Comparison of ENCODE assay signal across 8 cellular contexts in the genomic region with DNA sequence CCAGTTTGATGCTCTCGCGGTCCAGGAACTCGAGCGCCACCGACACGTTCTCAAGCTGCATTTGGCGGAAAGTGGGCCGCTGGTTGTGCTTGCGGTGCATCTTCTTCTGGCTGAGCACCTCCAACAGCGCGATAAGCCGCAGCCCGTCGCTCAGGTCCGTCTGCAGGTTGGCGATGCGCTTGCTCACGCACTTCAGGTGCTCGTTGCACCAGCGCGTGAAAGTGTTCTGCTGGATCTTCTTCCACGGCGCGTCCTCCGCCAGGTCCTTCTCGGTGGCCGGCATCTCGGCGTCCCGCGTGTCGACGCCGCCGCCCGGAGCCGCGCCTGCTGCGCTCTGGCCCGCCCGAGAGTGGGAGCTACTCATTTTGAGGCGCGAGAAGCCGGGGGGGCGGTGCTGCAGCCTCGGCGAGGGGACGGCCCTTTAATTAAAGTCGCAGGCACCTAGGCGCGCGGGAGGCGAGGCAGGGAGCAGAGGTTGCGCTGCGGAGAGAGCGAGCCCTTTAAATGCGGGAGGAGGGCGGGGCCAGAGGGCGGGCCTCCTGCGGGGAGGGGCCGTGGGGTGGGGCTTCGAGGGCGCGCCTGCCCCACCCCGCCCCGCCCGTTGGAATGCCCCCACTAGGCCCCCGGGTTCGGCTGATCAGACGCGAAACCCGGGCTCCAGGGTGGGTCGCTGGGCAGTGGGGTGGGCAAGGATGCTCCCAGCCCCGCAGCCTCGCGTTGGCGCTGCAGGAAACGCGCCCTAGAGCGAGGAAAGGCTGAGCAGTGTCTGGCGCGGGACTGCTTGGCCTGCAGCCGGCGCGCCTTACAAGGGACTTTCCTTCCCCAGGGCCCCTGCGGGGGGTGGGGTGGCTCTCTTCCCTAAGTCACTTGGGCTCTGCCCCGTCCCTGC. TPM values are rescaled to one million over a fixed set of nuclear protein-coding genes. Genes with fewer than 3 reads are reported as not detected.
A peak's percentile ranks its signal among the peaks of the same experiment; 100 is the strongest.
DNase-seq lines count a peak whose midpoint lies in the region; ATAC-seq, FAIRE-seq and TF ChIP-seq lines count a peak whose summit lies in the region.

No MANE protein-coding gene starts in this region.

- FAIRE-seq in G401.6 (lab: Jason Lieb, UNC), result peak; percentile 11

- intact Hi-C loops in Right ventricle myocardium superior (cut with DNase I), result no loop called here
- intact Hi-C loops in tibial artery (cut with DNase I; ENCODE audit: low total_unique reads), result no loop called here

- no peaks in the 10 kb centered on the region for H3K27me3 ChIP-seq in SK-N-SH (ENCODE audit: insufficient read depth)
- H3K27me3 ChIP-seq in parathyroid adenoma (ENCODE audit: control insufficient read depth, insufficient read depth, low read length), result no peaks in the 10 kb centered on the region
- H3K27me3 ChIP-seq in tibial artery, result no peaks in the 10 kb centered on the region

- DNase-seq in HFF-Myc (ENCODE audit: extremely low read depth, low read depth) (peak; percentile 58), NB4 (ENCODE audit: low read depth) (peak; percentile 94), SK-N-SH (peak; percentile 88), Right ventricle myocardium superior (peak; percentile 97), tibial artery (peak; percentile 95 to 97)

- H3K79me2 ChIP-seq in SK-N-SH (ENCODE audit: insufficient read depth) (peaks cover 76% of the 10 kb centered on the region), parathyroid adenoma (no peaks in the 10 kb centered on the region)

- no peaks in the 10 kb centered on the region for H3K27me3 Mint-ChIP-seq in activated naive CD8-positive, alpha-beta T cell

- 48% methylated on average over 39 of the region's 87 CpGs for WGBS in SK-N-SH (ENCODE audit: low lambda C conversion rate)

- H3K27ac Mint-ChIP-seq in activated naive CD8-positive, alpha-beta T cell, result peak overlapping the region; percentile 64

- POLR2A ChIA-PET in SK-N-SH (lab: Yijun Ruan, JAX), result interaction anchor here (0.6 to 1.7 kb wide), 3 partner anchors 14 to 120 kb away, joined by 3 to 7 read pairs (median 4); no protein-coding TSS in a partner anchor

- H3K4me1 ChIP-seq in SK-N-SH (ENCODE audit: control insufficient read depth in 1 of 2, insufficient read depth in 2 of 2, low read depth in 1 of 2, low read length in 1 of 2) (peaks cover 16 to 17% of the 10 kb centered on the region in 2 experiments; a peak in 2 of 4 replicates), parathyroid adenoma (no peaks in the 10 kb centered on the region), tibial artery (peaks cover 0 to 42% (median 23%) of the 10 kb centered on the region in 4 donors)

- H3K36me3 Mint-ChIP-seq in activated naive CD8-positive, alpha-beta T cell, result no peaks in the 10 kb centered on the region

- H3K27ac ChIP-seq in SK-N-SH (ENCODE audit: low read depth in 2 of 2, low read length in 1 of 2) (peak overlapping the region; percentile 90 to 98), parathyroid adenoma (no peak overlapping the region), tibial artery (peak overlapping the region; percentile 96 to 98)

- ATAC-seq in Right ventricle myocardium superior (ENCODE audit: poor library complexity), result peak; percentile 70

- H3K4me3 ChIP-seq in HFF-Myc (replicated peaks; ENCODE audit: low read depth, low read length) (peak overlapping the region; percentile 88), NB4 (ENCODE audit: low read depth, low read length) (peak overlapping the region; percentile 87), SK-N-SH (ENCODE audit: low read depth in 2 of 2, low read length in 1 of 2) (peak overlapping the region; percentile 72 to 82), parathyroid adenoma (ENCODE audit: low read depth, low read length) (peak overlapping the region; percentile 49), tibial artery (peak overlapping the region; percentile 78 to 85)

- H3K36me3 ChIP-seq in SK-N-SH (replicated peaks in 1 of 2; ENCODE audit: control insufficient read depth in 1 of 2, insufficient read depth in 2 of 2, low read length in 1 of 2), result peaks cover 10 to 15% of the 10 kb centered on the region in 2 experiments
- H3K36me3 ChIP-seq in parathyroid adenoma (ENCODE audit: control insufficient read depth, insufficient read depth, low read length), result no peaks in the 10 kb centered on the region
- peaks cover 36 to 48% (median 37%) of the 10 kb centered on the region in 3 donors for H3K36me3 ChIP-seq in tibial artery

- no peaks in the 10 kb centered on the region for H3K9me2 ChIP-seq in SK-N-SH

- peak overlapping the region; percentile 79 for H3K4me3 Mint-ChIP-seq in activated naive CD8-positive, alpha-beta T cell

- TF ChIP-seq EP300 in SK-N-SH (IDR thresholded peaks at IDR 0.05; ENCODE audit: borderline replicate concordance in 1 of 2, low read depth in 1 of 2, low read length in 1 of 2), result no peak

- H3F3A ChIP-seq in SK-N-SH (replicated peaks; ENCODE audit: insufficient read depth), result peaks cover 14% of the 10 kb centered on the region

- peaks cover 17% of the 10 kb centered on the region for H3K4me1 Mint-ChIP-seq in activated naive CD8-positive, alpha-beta T cell (ENCODE audit: low read depth)

- peak overlapping the region; percentile 88 for H3K9ac ChIP-seq in SK-N-SH
- no peak overlapping the region for H3K9ac ChIP-seq in parathyroid adenoma

- no peaks in the 10 kb centered on the region for H3K9me3 Mint-ChIP-seq in activated naive CD8-positive, alpha-beta T cell (ENCODE audit: low read depth)

- H3K9me3 ChIP-seq in SK-N-SH (no peaks in the 10 kb centered on the region), parathyroid adenoma (ENCODE audit: control insufficient read depth, low read length) (no peaks in the 10 kb centered on the region), tibial artery (no peaks in the 10 kb centered on the region)

- H4K20me1 ChIP-seq in SK-N-SH (ENCODE audit: insufficient read depth), result peaks cover 26% of the 10 kb centered on the region

- TF ChIP-seq CTCF in HFF-Myc (IDR thresholded peaks at IDR 0.05; ENCODE audit: low read depth, low read length, missing control alignments), result no peak
- no peak for TF ChIP-seq CTCF in NB4 (IDR thresholded peaks at IDR 0.05; ENCODE audit: low read depth, low read length)
- TF ChIP-seq CTCF in SK-N-SH (IDR thresholded peaks at IDR 0.05), result no peak
- TF ChIP-seq CTCF in parathyroid adenoma (IDR thresholded peaks at IDR 0.05), result no peak
- TF ChIP-seq CTCF in tibial artery (IDR thresholded peaks at IDR 0.05), result no peak

- TF ChIP-seq RAD21 in SK-N-SH (IDR thresholded peaks at IDR 0.05; ENCODE audit: low read length), result no peak

- H2AFZ ChIP-seq in SK-N-SH (ENCODE audit: low read depth) (no peak overlapping the region), parathyroid adenoma (peak overlapping the region; percentile 60)

- peak; percentile 95 for TF ChIP-seq POLR2A in NB4 (IDR thresholded peaks at IDR 0.05; ENCODE audit: extremely low read depth, insufficient read length)

- peak overlapping the region; percentile 97; the same call in 1 of the 2 replicates for H3K4me2 ChIP-seq in SK-N-SH
- H3K4me2 ChIP-seq in parathyroid adenoma (ENCODE audit: low read length), result peak overlapping the region; percentile 72

- CTCF ChIA-PET in SK-N-SH (lab: Yijun Ruan, JAX), result no interaction called here

TF ChIP-seq in SK-N-SH, 30 proteins besides CTCF, POLR2A, EP300 and RAD21 (continues in another document):
- TF ChIP-seq RXRA (IDR thresholded peaks at IDR 0.05; ENCODE audit: borderline replicate concordance, low read depth) (no peak), RCOR1 (IDR thresholded peaks at IDR 0.05; ENCODE audit: low read length) (no peak), ZBTB33 (IDR thresholded peaks at IDR 0.05; ENCODE audit: borderline replicate concordance, low read depth) (no peak), MEF2A (IDR thresholded peaks at IDR 0.05; ENCODE audit: borderline replicate concordance, low read depth) (no peak), GABPA (IDR thresholded peaks at IDR 0.05; ENCODE audit: low read depth) (no peak), TCF12 (IDR thresholded peaks at IDR 0.05) (peak; percentile 10; the same call in 1 of the 2 replicates), MXI1 (IDR thresholded peaks at IDR 0.05; ENCODE audit: low read depth, low read length) (no peak; the same call in 1 of the 2 replicates)

RNA-seq across cellular contexts. Expression of gene FLNA, which starts 3.3 kb away (rescaled TPM):
- polyA plus RNA-seq in SK-N-SH (2012; rRNA removed), result 364 and 550 TPM in 2 replicates
- polyA plus RNA-seq in SK-N-SH (2012; cell fraction: cytosol; rRNA removed), result 152 and 241 TPM in 2 replicates
- polyA plus RNA-seq in SK-N-SH (2012; cell fraction: nucleus; rRNA removed), result 1,312 and 1,452 TPM in 2 replicates
- 216 TPM for total RNA-seq in Right ventricle myocardium superior

RNA-seq across cellular contexts. Expression of gene EMD, which starts 8.0 kb away (rescaled TPM):
- 40.4 and 68.0 TPM in 2 replicates for polyA plus RNA-seq in SK-N-SH (2012; rRNA removed)
- polyA plus RNA-seq in SK-N-SH (2012; cell fraction: cytosol; rRNA removed), result 53.2 and 69.8 TPM in 2 replicates
- polyA plus RNA-seq in SK-N-SH (2012; cell fraction: nucleus; rRNA removed), result 82.3 and 105 TPM in 2 replicates
- total RNA-seq in Right ventricle myocardium superior, result 49.2 TPM

RNA-seq across cellular contexts. Expression of gene RPL10, which starts 27.1 kb away (rescaled TPM):
- polyA plus RNA-seq in SK-N-SH (2012; rRNA removed), result 4,562 and 7,172 TPM in 2 replicates
- polyA plus RNA-seq in SK-N-SH (2012; cell fraction: cytosol; rRNA removed), result 3,969 and 6,678 TPM in 2 replicates
- polyA plus RNA-seq in SK-N-SH (2012; cell fraction: nucleus; rRNA removed), result 1,391 and 1,880 TPM in 2 replicates
- 2,020 TPM for total RNA-seq in Right ventricle myocardium superior

RNA-seq across cellular contexts. Expression of gene DNASE1L1, which starts 37.9 kb away (rescaled TPM):
- 18.2 and 22.5 TPM in 2 replicates for polyA plus RNA-seq in SK-N-SH (2012; rRNA removed)
- polyA plus RNA-seq in SK-N-SH (2012; cell fraction: cytosol; rRNA removed), result 13.3 and 17.5 TPM in 2 replicates
- 30.6 and 31.9 TPM in 2 replicates for polyA plus RNA-seq in SK-N-SH (2012; cell fraction: nucleus; rRNA removed)
- total RNA-seq in Right ventricle myocardium superior, result 57.7 TPM

RNA-seq across cellular contexts. Expression of gene TAFAZZIN, which starts 40.2 kb away (rescaled TPM):
- polyA plus RNA-seq in SK-N-SH (2012; rRNA removed), result 34.0 and 35.7 TPM in 2 replicates
- polyA plus RNA-seq in SK-N-SH (2012; cell fraction: cytosol; rRNA removed), result 9.7 and 12.5 TPM in 2 replicates
- polyA plus RNA-seq in SK-N-SH (2012; cell fraction: nucleus; rRNA removed), result 280 and 309 TPM in 2 replicates
- 36.1 TPM for total RNA-seq in Right ventricle myocardium superior
